Comparison of ENCODE assay signal across 23 cellular contexts in genomic region chr12:727321-727720, GRCh38. TPM values are rescaled to one million over a fixed set of nuclear protein-coding genes. Genes with fewer than 3 reads are reported as not detected.
A peak's percentile ranks its signal among the peaks of the same experiment; 100 is the strongest.
DNase-seq lines count a peak whose midpoint lies in the region; ATAC-seq and TF ChIP-seq lines count a peak whose summit lies in the region.
"Had no signal": no experiment of that assay in that cellular context is flagged by ENCODE, and none has a peak within 500 bp of the region (broad histone marks: within the 10 kb centered on the region; RNA-seq: fewer than 3 reads in every experiment).

No MANE protein-coding gene starts in this region.

- H2AFZ ChIP-seq in Loucy (ENCODE audit: low read length), result no peak overlapping the region
- H2AFZ ChIP-seq: hepatocyte had no signal

- no peaks in the 10 kb centered on the region for H3K27me3 Mint-ChIP-seq in activated naive CD4-positive, alpha-beta T cell treated with anti-CD3 and anti-CD28 coated beads, Interleukin-2, amount 50 U/mL, for 24 hours
- no peaks in the 10 kb centered on the region for H3K27me3 Mint-ChIP-seq in activated T-helper 1 cell treated with anti-CD3 and anti-CD28 coated beads, Interleukin-12 subunit alpha, Interleukin-12 subunit beta, Interleukin-2, Interleukin-4 antibody, amounts not matched to agents 30 ng/mL and 10 ng/mL and 1 ng/mL, durations not matched to agents 14 hours and 24 hours and 36 hours (ENCODE audit: insufficient read depth)
- H3K27me3 Mint-ChIP-seq: CD8-positive, alpha-beta memory T cell had no signal

- peak overlapping the region; percentile 37 for H3K27ac Mint-ChIP-seq in activated naive CD4-positive, alpha-beta T cell treated with anti-CD3 and anti-CD28 coated beads, Interleukin-2, amount 50 U/mL, for 24 hours
- H3K27ac Mint-ChIP-seq in activated T-helper 1 cell treated with anti-CD3 and anti-CD28 coated beads, Interleukin-12 subunit alpha, Interleukin-12 subunit beta, Interleukin-2, Interleukin-4 antibody, amounts not matched to agents 30 ng/mL and 10 ng/mL and 1 ng/mL, durations not matched to agents 14 hours and 24 hours and 36 hours, result no peak overlapping the region

- no peaks in the 10 kb centered on the region for H3K27me3 ChIP-seq in Loucy (ENCODE audit: insufficient read depth, low read length, poor library complexity, severe bottlenecking)
- no peaks in the 10 kb centered on the region for H3K27me3 ChIP-seq in gastrocnemius medialis
- H3K27me3 ChIP-seq: hepatocyte, SJSA1, stomach, vagina had no signal

- H3K4me2 ChIP-seq in Loucy (ENCODE audit: low read depth, low read length, poor library complexity, severe bottlenecking), result peak overlapping the region; percentile 91
- H3K4me2 ChIP-seq: hepatocyte had no signal

- H3K36me3 Mint-ChIP-seq in activated naive CD4-positive, alpha-beta T cell treated with anti-CD3 and anti-CD28 coated beads, Interleukin-2, amount 50 U/mL, for 24 hours, result no peaks in the 10 kb centered on the region
- peaks cover 10% of the 10 kb centered on the region for H3K36me3 Mint-ChIP-seq in activated T-helper 1 cell treated with anti-CD3 and anti-CD28 coated beads, Interleukin-12 subunit alpha, Interleukin-12 subunit beta, Interleukin-2, Interleukin-4 antibody, amounts not matched to agents 30 ng/mL and 10 ng/mL and 1 ng/mL, durations not matched to agents 14 hours and 24 hours and 36 hours (ENCODE audit: low read depth)

- DNase-seq in activated naive CD4-positive, alpha-beta T cell treated with Interleukin-2 at 50 U/mL for 16 hours, result no peak
- DNase-seq in choroid plexus epithelial cell (ENCODE audit: low read depth) (peak; percentile 77), gastrocnemius medialis (no peak), NCI-H187 treated with DMSO at 0.1 percent for 48 hours (lab: John Stamatoyannopoulos, UW) (no peak)
- no peak for DNase-seq in activated T-helper 1 cell treated with anti-CD3 and anti-CD28 coated beads, Interleukin-12 subunit alpha, Interleukin-12 subunit beta, Interleukin-2, Interleukin-4 antibody, amounts not matched to agents 30 ng/mL and 10 ng/mL and 1 ng/mL, durations not matched to agents 14 hours and 24 hours and 36 hours (ENCODE audit: low spot score)
- DNase-seq: activated CD4-positive, alpha-beta T cell treated with anti-CD3 and anti-CD28 coated beads for 48 hours; activated T-cell treated with anti-CD3 and anti-CD28 coated beads, Interleukin-2, amount 50 U/mL, for 1 hour; CD8-positive, alpha-beta memory T cell; central memory CD4-positive, alpha-beta T cell; DMS79 treated with DMSO at 0.1 percent for 48 hours; effector memory CD4-positive, alpha-beta T cell; kidney; mesenchymal stem cell; NCI-H2081; NCI-H510A; retina; stomach had no signal

- H3K4me3 Mint-ChIP-seq in activated naive CD4-positive, alpha-beta T cell treated with anti-CD3 and anti-CD28 coated beads, Interleukin-2, amount 50 U/mL, for 24 hours, result no peak overlapping the region
- no peak overlapping the region for H3K4me3 Mint-ChIP-seq in activated T-helper 1 cell treated with anti-CD3 and anti-CD28 coated beads, Interleukin-12 subunit alpha, Interleukin-12 subunit beta, Interleukin-2, Interleukin-4 antibody, amounts not matched to agents 30 ng/mL and 10 ng/mL and 1 ng/mL, durations not matched to agents 14 hours and 24 hours and 36 hours

- intact Hi-C loops in gastrocnemius medialis (cut with DNase I; ENCODE audit: low total_unique reads), result no loop called here
- intact Hi-C loops in activated T-helper 1 cell treated with anti-CD3 and anti-CD28 coated beads, Interleukin-12 subunit alpha, Interleukin-12 subunit beta, Interleukin-2, Interleukin-4 antibody, amounts not matched to agents 30 ng/mL and 10 ng/mL and 1 ng/mL, durations not matched to agents 14 hours and 24 hours and 36 hours (cut with micrococcal nuclease), result no loop called here

- ATAC-seq in gastrocnemius medialis (no peak), HG03196 (IDR thresholded peaks at IDR 0.05; ENCODE audit: unreplicated experiment) (no peak)

- H3K27ac ChIP-seq in gastrocnemius medialis, result peak overlapping the region in 3 of 4 donors; percentile 42 to 74 (median 66)
- H3K27ac ChIP-seq: SJSA1, stomach, vagina had no signal

- H3K4me3 ChIP-seq in Loucy (ENCODE audit: low read length, poor library complexity, severe bottlenecking) (no peak overlapping the region), choroid plexus epithelial cell (ENCODE audit: low read depth, low read length) (no peak overlapping the region), gastrocnemius medialis (no peak overlapping the region)
- H3K4me3 ChIP-seq: hepatocyte, SJSA1, stomach, vagina had no signal

- in situ Hi-C loops in gastrocnemius medialis (cut with MboI; ENCODE audit: low sequenced_read_pairs in 4 of 4), result loop anchor here in 1 of 4 donors (25.0 kb wide), 1 partner anchor 140 kb away; no protein-coding TSS in a partner anchor

- peaks cover 83% of the 10 kb centered on the region for H3K4me1 Mint-ChIP-seq in activated naive CD4-positive, alpha-beta T cell treated with anti-CD3 and anti-CD28 coated beads, Interleukin-2, amount 50 U/mL, for 24 hours
- peaks cover 65% of the 10 kb centered on the region for H3K4me1 Mint-ChIP-seq in activated T-helper 1 cell treated with anti-CD3 and anti-CD28 coated beads, Interleukin-12 subunit alpha, Interleukin-12 subunit beta, Interleukin-2, Interleukin-4 antibody, amounts not matched to agents 30 ng/mL and 10 ng/mL and 1 ng/mL, durations not matched to agents 14 hours and 24 hours and 36 hours (ENCODE audit: low read depth)

- H3K36me3 ChIP-seq in Loucy (ENCODE audit: insufficient read depth, low read length), result no peaks in the 10 kb centered on the region
- H3K36me3 ChIP-seq in gastrocnemius medialis, result no peaks in the 10 kb centered on the region
- H3K36me3 ChIP-seq: SJSA1, stomach, vagina had no signal

- TF ChIP-seq POLR2A in gastrocnemius medialis (IDR thresholded peaks at IDR 0.05), result no peak

- TF ChIP-seq CTCF in Loucy (conservative IDR thresholded peaks at IDR 0.05; ENCODE audit: low read length), result no peak
- TF ChIP-seq CTCF in choroid plexus epithelial cell (conservative IDR thresholded peaks at IDR 0.05; ENCODE audit: low read depth, low read length), result no peak
- TF ChIP-seq CTCF in gastrocnemius medialis (IDR thresholded peaks at IDR 0.05 in 4 of 5, conservative IDR thresholded peaks at IDR 0.05 in 1 of 5), result no peak

- peak overlapping the region; percentile 84 for H3K9ac ChIP-seq in Loucy (ENCODE audit: low read depth, low read length, poor library complexity, severe bottlenecking)

- H3K4me1 ChIP-seq in Loucy (ENCODE audit: insufficient read depth, low read length, poor library complexity, severe bottlenecking), result peaks cover 91% of the 10 kb centered on the region
- peaks cover 5 to 15% of the 10 kb centered on the region in 2 donors for H3K4me1 ChIP-seq in gastrocnemius medialis
- H3K4me1 ChIP-seq: SJSA1 had no signal

- H3K9me3 ChIP-seq in Loucy (ENCODE audit: insufficient read depth, low read depth, low read length) (peaks cover 5% of the 10 kb centered on the region; the same call in 1 of the 2 replicates), gastrocnemius medialis (no peaks in the 10 kb centered on the region)
- H3K9me3 ChIP-seq: SJSA1, stomach, vagina had no signal

- no peaks in the 10 kb centered on the region for H3K9me2 ChIP-seq in Loucy (replicated peaks; ENCODE audit: low read depth, low read length)

- H4K20me1 ChIP-seq in Loucy (ENCODE audit: insufficient read depth, low read length, poor library complexity, severe bottlenecking), result no peaks in the 10 kb centered on the region

- peaks cover 32% of the 10 kb centered on the region for H3F3A ChIP-seq in Loucy (ENCODE audit: low read depth)

- peaks cover 18% of the 10 kb centered on the region for H3K9me3 Mint-ChIP-seq in activated naive CD4-positive, alpha-beta T cell treated with anti-CD3 and anti-CD28 coated beads, Interleukin-2, amount 50 U/mL, for 24 hours
- peaks cover 18% of the 10 kb centered on the region for H3K9me3 Mint-ChIP-seq in activated T-helper 1 cell treated with anti-CD3 and anti-CD28 coated beads, Interleukin-12 subunit alpha, Interleukin-12 subunit beta, Interleukin-2, Interleukin-4 antibody, amounts not matched to agents 30 ng/mL and 10 ng/mL and 1 ng/mL, durations not matched to agents 14 hours and 24 hours and 36 hours

- H3K79me2 ChIP-seq in Loucy (ENCODE audit: insufficient read depth, low read length), result no peaks in the 10 kb centered on the region
- H3K79me2 ChIP-seq: hepatocyte had no signal

RNA-seq across cellular contexts. Expression of gene WNK1, which starts 25.1 kb away (rescaled TPM):
- 100 to 1,000 TPM; 168 to 223 (median 204) TPM for total RNA-seq in gastrocnemius medialis
- total RNA-seq in activated T-helper 1 cell treated with anti-CD3 and anti-CD28 coated beads, Interleukin-12 subunit alpha, Interleukin-12 subunit beta, Interleukin-2, Interleukin-4 antibody, amounts not matched to agents 30 ng/mL and 10 ng/mL and 1 ng/mL, durations not matched to agents 14 hours and 24 hours and 36 hours, result 164 and 178 TPM in 2 replicates
